10 cellular contexts compared by ENCODE assay signal in genomic region chr22:39150848-39151215, GRCh38. TPM values are rescaled to one million over a fixed set of nuclear protein-coding genes. Genes with fewer than 3 reads are reported as not detected.
A peak's percentile ranks its signal among the peaks of the same experiment; 100 is the strongest.
DNase-seq lines count a peak whose midpoint lies in the region; ATAC-seq and TF ChIP-seq lines count a peak whose summit lies in the region.
"Had no signal": no experiment of that assay in that cellular context is flagged by ENCODE, and none has a peak within 500 bp of the region (broad histone marks: within the 10 kb centered on the region; RNA-seq: fewer than 3 reads in every experiment).

No MANE protein-coding gene starts in this region.

- TF ChIP-seq CTCF in adrenal gland (IDR thresholded peaks at IDR 0.05), result no peak
- TF ChIP-seq CTCF in mesothelial cell of epicardium (IDR thresholded peaks at IDR 0.05; ENCODE audit: unreplicated experiment), result no peak
- TF ChIP-seq CTCF in tibial nerve (IDR thresholded peaks at IDR 0.05), result no peak

- ATAC-seq in GM21526 (IDR thresholded peaks at IDR 0.05; ENCODE audit: low FRiP score, unreplicated experiment) (no peak), HG03457 (IDR thresholded peaks at IDR 0.05; ENCODE audit: unreplicated experiment) (no peak), GM21576 (IDR thresholded peaks at IDR 0.05; ENCODE audit: unreplicated experiment) (no peak)

- peak overlapping the region; percentile 32 for H3K27ac Mint-ChIP-seq in activated naive CD4-positive, alpha-beta T cell treated with anti-CD3 and anti-CD28 coated beads for 36 hours
- peak overlapping the region; percentile 2 for H3K27ac Mint-ChIP-seq in mesothelial cell of epicardium

- H3K4me1 ChIP-seq in adrenal gland (replicated peaks in 1 of 2), result peaks cover 15 to 38% of the 10 kb centered on the region in 2 donors
- H3K4me1 ChIP-seq in tibial nerve, result peaks cover 0 to 70% (median 40%) of the 10 kb centered on the region in 4 donors

- H3K4me3 Mint-ChIP-seq in activated naive CD4-positive, alpha-beta T cell treated with anti-CD3 and anti-CD28 coated beads for 36 hours, result peak overlapping the region; percentile 58
- peak overlapping the region; percentile 56 for H3K4me3 Mint-ChIP-seq in mesothelial cell of epicardium

- no peaks in the 10 kb centered on the region for H3K36me3 ChIP-seq in adrenal gland (replicated peaks in 1 of 2)
- H3K36me3 ChIP-seq in tibial nerve, result peaks cover 0 to 15% (median 0%) of the 10 kb centered on the region in 3 donors

- TF ChIP-seq POLR2A in adrenal gland (IDR thresholded peaks at IDR 0.05) (no peak), tibial nerve (IDR thresholded peaks at IDR 0.05) (no peak)

- intact Hi-C loops in activated naive CD4-positive, alpha-beta T cell treated with anti-CD3 and anti-CD28 coated beads for 36 hours (cut with micrococcal nuclease), result no loop called here
- intact Hi-C loops in adrenal gland (cut with DNase I), result no loop called here

- 30 to 64% (median 38%) methylated on average over 6 of the region's 6 CpGs for WGBS in adrenal gland, 4 donors
- WGBS in tibial nerve, 2 donors, result 40 to 48% methylated on average over 6 of the region's 6 CpGs

- peaks cover 46% of the 10 kb centered on the region for H3K4me1 Mint-ChIP-seq in activated naive CD4-positive, alpha-beta T cell treated with anti-CD3 and anti-CD28 coated beads for 36 hours (ENCODE audit: low read depth)
- H3K4me1 Mint-ChIP-seq in mesothelial cell of epicardium, result peaks cover 12% of the 10 kb centered on the region

- H3K27ac ChIP-seq in adrenal gland, result peak overlapping the region in 4 of 5 donors; percentile 33 to 93 (median 78)
- peak overlapping the region; percentile 97 to 100 (median 99) for H3K27ac ChIP-seq in tibial nerve

- no peaks in the 10 kb centered on the region for H3K9me3 ChIP-seq in adrenal gland (replicated peaks in 1 of 3)
- H3K9me3 ChIP-seq in tibial nerve, result no peaks in the 10 kb centered on the region

- H3K9me3 Mint-ChIP-seq in activated naive CD4-positive, alpha-beta T cell treated with anti-CD3 and anti-CD28 coated beads for 36 hours, result no peaks in the 10 kb centered on the region
- no peaks in the 10 kb centered on the region for H3K9me3 Mint-ChIP-seq in mesothelial cell of epicardium

- H3K36me3 Mint-ChIP-seq in activated naive CD4-positive, alpha-beta T cell treated with anti-CD3 and anti-CD28 coated beads for 36 hours (ENCODE audit: low read depth), result no peaks in the 10 kb centered on the region
- no peaks in the 10 kb centered on the region for H3K36me3 Mint-ChIP-seq in mesothelial cell of epicardium

- no peaks in the 10 kb centered on the region for H3K27me3 ChIP-seq in adrenal gland
- no peaks in the 10 kb centered on the region for H3K27me3 ChIP-seq in tibial nerve

- no peak for TF ChIP-seq EP300 in tibial nerve (IDR thresholded peaks at IDR 0.05)

- DNase-seq in activated naive CD4-positive, alpha-beta T cell treated with anti-CD3 and anti-CD28 coated beads for 36 hours, result no peak
- no peak for DNase-seq in activated naive CD4-positive, alpha-beta T cell treated with Interleukin-2 at 50 U/mL for 16 hours
- DNase-seq in adrenal gland (peak in 2 of 7 donors; percentile 26 to 43), mesothelial cell of epicardium (ENCODE audit: low spot score in 2 of 2, unreplicated experiment in 2 of 2) (no peak), tibial nerve (ENCODE audit: low spot score in 2 of 2) (peak in 1 of 2 donors; percentile 10)
- DNase-seq: NCI-H1436 had no signal

- CTCF ChIA-PET in activated naive CD4-positive, alpha-beta T cell treated with anti-CD3 and anti-CD28 coated beads for 36 hours (lab: Charles Lee), result interaction anchor here (1.3 to 2.8 kb wide), 2 partner anchors 20 to 143 kb away, joined by 4 to 10 read pairs; no protein-coding TSS in a partner anchor

- H3K4me3 ChIP-seq in adrenal gland, result peak overlapping the region in 1 of 4 donors; percentile 97
- peak overlapping the region in 3 of 4 donors; percentile 91 to 97 (median 93) for H3K4me3 ChIP-seq in tibial nerve

- H3K27me3 Mint-ChIP-seq in activated naive CD4-positive, alpha-beta T cell treated with anti-CD3 and anti-CD28 coated beads for 36 hours (ENCODE audit: low read depth), result peaks cover 15% of the 10 kb centered on the region
- peaks cover 25% of the 10 kb centered on the region for H3K27me3 Mint-ChIP-seq in mesothelial cell of epicardium (ENCODE audit: low read depth)

RNA-seq across cellular contexts. Expression of gene CBX7, which starts 1.6 kb away (rescaled TPM):
- total RNA-seq in activated naive CD4-positive, alpha-beta T cell treated with anti-CD3 and anti-CD28 coated beads for 36 hours, result 10 to 100 TPM; 20.8 to 24.1 TPM
- total RNA-seq in adrenal gland, result 10 to 100 TPM; 30.3 to 89.2 (median 63.2) TPM
- 10 to 100 TPM; 11.8 to 52.4 (median 26.3) TPM for polyA plus RNA-seq in adrenal gland
- total RNA-seq in mesothelial cell of epicardium, result 10.7 to 13.2 TPM (median 11.0 TPM) in 3 replicates
- total RNA-seq in tibial nerve, result 100 to 1,000 TPM; 189 to 264 (median 206) TPM

RNA-seq across cellular contexts. Expression of gene APOBEC3H, which starts 53.8 kb away (rescaled TPM):
- total RNA-seq in activated naive CD4-positive, alpha-beta T cell treated with anti-CD3 and anti-CD28 coated beads for 36 hours, result 10 to 100 TPM; 11.9 to 13.2 TPM
- total RNA-seq in adrenal gland (1 to 10 TPM in 2 of 8 donors, under 1 TPM in 4, not detected in 2; 0.32 to 8.6 (median 0.74) TPM), mesothelial cell of epicardium (0.49 TPM in 1 of 3 replicates, not detected in the others), tibial nerve (1 to 10 TPM in 1 of 4 donors, not detected in 3; 1.1 TPM)
- 1 to 10 TPM in 1 of 3 donors, under 1 TPM in 2; 0.15 to 1.8 (median 0.51) TPM for polyA plus RNA-seq in adrenal gland
- total RNA-seq: mesenteric fat pad had no signal
